ENCODE assay signal across 17 cellular contexts in genomic region chr7:20112646-20113045, GRCh38.
"Had no signal": no experiment of that assay in that cellular context is flagged by ENCODE, and none has a peak within 500 bp of the region (broad histone marks: within the 10 kb centered on the region; RNA-seq: fewer than 3 reads in every experiment).

No MANE protein-coding gene starts in this region.

- H3K9me3 ChIP-seq: lower lobe of right lung, right atrium auricular region, suprapubic skin had no signal

- H3K27me3 ChIP-seq: right atrium auricular region, suprapubic skin had no signal

- H3K4me3 ChIP-seq: coronary artery, lower lobe of right lung, right atrium auricular region, skin epidermis, suprapubic skin had no signal

- DNase-seq: activated CD4-positive, alpha-beta T cell treated with anti-CD3 and anti-CD28 coated beads, Interleukin-2, amount 50 U/mL, for 1 hour; activated CD8-positive, alpha-beta memory T cell treated with anti-CD3 and anti-CD28 coated beads for 24 hours; activated gamma-delta T cell treated with Interleukin-2 at 50 U/mL for 16 hours; central memory CD4-positive, alpha-beta T cell; effector CD4-positive, alpha-beta T cell; head of caudate nucleus; left cardiac atrium; lower lobe of right lung; nucleus accumbens; stimulated activated CD4-positive, alpha-beta T cell treated with anti-CD3 and anti-CD28 coated beads, Interleukin-4, amount 100 ng/mL, for 4 hours; stimulated activated CD8-positive, alpha-beta memory T cell treated with anti-CD3 and anti-CD28 coated beads, Interleukin-4, amount 100 ng/mL, for 48 hours; stimulated activated naive CD4-positive, alpha-beta T cell treated with Interleukin-2 at 50 U/mL for 16 hours; trophoblast cell had no signal

- H3K36me3 ChIP-seq: lower lobe of right lung, right atrium auricular region, suprapubic skin had no signal

- H3K27ac ChIP-seq: coronary artery, lower lobe of right lung, right atrium auricular region, skin epidermis, suprapubic skin had no signal

- H3K4me1 ChIP-seq: lower lobe of right lung, right atrium auricular region, suprapubic skin had no signal
